Comparison of ENCODE assay signal across 21 cellular contexts in genomic region chr3:288383-288782, GRCh38.
DNase-seq lines count a peak whose midpoint lies in the region; ATAC-seq, FAIRE-seq and TF ChIP-seq lines count a peak whose summit lies in the region.
"Had no signal": no experiment of that assay in that cellular context is flagged by ENCODE, and none has a peak within 500 bp of the region (broad histone marks: within the 10 kb centered on the region; RNA-seq: fewer than 3 reads in every experiment).

No MANE protein-coding gene starts in this region.

- H2BK20ac ChIP-seq in H1 (ENCODE audit: low read length): no peak overlapping the region

- H3K4me2 ChIP-seq in SK-N-SH (no peak overlapping the region), H1 (ENCODE audit: insufficient read depth in 1 of 2, low read depth in 2 of 2, low read length in 2 of 2) (no peak overlapping the region), mesendoderm (ENCODE audit: low read length) (no peak overlapping the region)
- H3K4me2 ChIP-seq: A549; BLaER1 treated with 17β-estradiol and CSF1 and Interleukin-3, amounts not matched to agents 10 nM and 100 nM had no signal

- POLR2A ChIA-PET in SK-N-SH (lab: Yijun Ruan, JAX) (no interaction called here), H1 (lab: Charles Lee; ENCODE audit: partially characterized antibody) (no interaction called here)

- H3K4ac ChIP-seq in H1 (replicated peaks; ENCODE audit: insufficient read length, low read depth, low read length) (no peak overlapping the region), mesendoderm (ENCODE audit: low read depth, low read length) (no peak overlapping the region)

- H3K4me3 ChIP-seq in SK-N-SH (ENCODE audit: low read depth in 2 of 2, low read length in 1 of 2): no peak overlapping the region
- no peak overlapping the region for H3K4me3 ChIP-seq in H1 (ENCODE audit: extremely low read depth in 1 of 4, insufficient read depth in 2 of 4, low read depth in 3 of 4, low read length in 4 of 4)
- H3K4me3 ChIP-seq in mesendoderm (ENCODE audit: low read length): no peak overlapping the region
- H3K4me3 ChIP-seq: A549; BLaER1 treated with 17β-estradiol and CSF1 and Interleukin-3, amounts not matched to agents 10 nM and 100 nM had no signal

- TF ChIP-seq RAD21 in SK-N-SH (IDR thresholded peaks at IDR 0.05; ENCODE audit: low read length) (no peak), H1 (IDR thresholded peaks at IDR 0.05 in 1 of 2, conservative IDR thresholded peaks at IDR 0.05 in 1 of 2; ENCODE audit: low read depth in 2 of 2, low read length in 2 of 2) (no peak)

- H3K9me2 ChIP-seq in SK-N-SH: no peaks in the 10 kb centered on the region

- no peak overlapping the region for H2BK120ac ChIP-seq in H1 (replicated peaks; ENCODE audit: low read depth, low read length)
- H2BK120ac ChIP-seq in mesendoderm (ENCODE audit: low read depth, low read length): no peak overlapping the region

- H4K20me1 ChIP-seq in SK-N-SH (ENCODE audit: insufficient read depth): no peaks in the 10 kb centered on the region
- H4K20me1 ChIP-seq in H1 (replicated peaks in 1 of 2; ENCODE audit: control insufficient read depth in 1 of 2, insufficient read depth in 2 of 2, low read length in 2 of 2): no peaks in the 10 kb centered on the region
- H4K20me1 ChIP-seq: BLaER1 treated with 17β-estradiol and CSF1 and Interleukin-3, amounts not matched to agents 10 nM and 100 nM had no signal

- no peak for TF ChIP-seq CTCF in SK-N-SH (IDR thresholded peaks at IDR 0.05)
- TF ChIP-seq CTCF in H1 (IDR thresholded peaks at IDR 0.05; ENCODE audit: control extremely low read depth in 1 of 3, insufficient read depth in 1 of 3, low read depth in 1 of 3, low read length in 3 of 3): no peak

- no peak overlapping the region for H2BK5ac ChIP-seq in H1 (ENCODE audit: low read depth, low read length)
- H2BK5ac ChIP-seq in mesendoderm (ENCODE audit: low read length): no peak overlapping the region

- H3K9ac ChIP-seq in SK-N-SH (no peak overlapping the region), H1 (replicated peaks in 1 of 4; ENCODE audit: extremely low read depth in 1 of 4, low read depth in 3 of 4, low read length in 3 of 4) (no peak overlapping the region), mesendoderm (ENCODE audit: low read length) (no peak overlapping the region)
- H3K9ac ChIP-seq: BLaER1 treated with 17β-estradiol and CSF1 and Interleukin-3, amounts not matched to agents 10 nM and 100 nM had no signal

- H2BK12ac ChIP-seq in H1 (ENCODE audit: low read depth, low read length): no peak overlapping the region

- no peak for ATAC-seq in SK-N-SH treated with all-trans-retinoic acid at 6 μM for 48 hours
- ATAC-seq in HG03280 (IDR thresholded peaks at IDR 0.05; ENCODE audit: unreplicated experiment): no peak
- ATAC-seq: A549; CD8-positive, alpha-beta T cell had no signal

- H3K79me1 ChIP-seq in H1 (ENCODE audit: low read depth, low read length): no peaks in the 10 kb centered on the region
- H3K79me1 ChIP-seq in mesendoderm (ENCODE audit: low read length): no peaks in the 10 kb centered on the region

- no peak overlapping the region for H3K27ac ChIP-seq in SK-N-SH (ENCODE audit: low read depth in 2 of 2, low read length in 1 of 2)
- no peak overlapping the region for H3K27ac ChIP-seq in H1 (ENCODE audit: low read depth, low read length)
- no peak overlapping the region for H3K27ac ChIP-seq in mesendoderm (ENCODE audit: low read depth, low read length)
- H3K27ac ChIP-seq: 22Rv1; A549; BLaER1 treated with 17β-estradiol and CSF1 and Interleukin-3, amounts not matched to agents 10 nM and 100 nM; C4-2B had no signal

- H4K5ac ChIP-seq in H1 (ENCODE audit: insufficient read length, low read depth, low read length): no peak overlapping the region
- no peak overlapping the region for H4K5ac ChIP-seq in mesendoderm (ENCODE audit: low read length)

- no peak for TF ChIP-seq POLR2A in H1 (IDR thresholded peaks at IDR 0.05; ENCODE audit: control extremely low read depth in 1 of 2, low read depth in 2 of 2, low read length in 2 of 2)

- H3K36me3 ChIP-seq in SK-N-SH (replicated peaks in 1 of 2; ENCODE audit: control insufficient read depth in 1 of 2, insufficient read depth in 2 of 2, low read length in 1 of 2) (no peaks in the 10 kb centered on the region), H1 (ENCODE audit: control insufficient read depth in 2 of 4, insufficient read depth in 4 of 4, low read length in 3 of 4) (no peaks in the 10 kb centered on the region), mesendoderm (ENCODE audit: control insufficient read depth, insufficient read depth, low read length) (no peaks in the 10 kb centered on the region)
- H3K36me3 ChIP-seq: BLaER1 treated with 17β-estradiol and CSF1 and Interleukin-3, amounts not matched to agents 10 nM and 100 nM had no signal

- H3K79me2 ChIP-seq in SK-N-SH (ENCODE audit: insufficient read depth) (no peaks in the 10 kb centered on the region), H1 (ENCODE audit: control insufficient read depth in 1 of 2, insufficient read depth in 2 of 2, low read length in 2 of 2) (no peaks in the 10 kb centered on the region), mesendoderm (ENCODE audit: control insufficient read depth, insufficient read depth, low read length) (no peaks in the 10 kb centered on the region)

- no peak overlapping the region for H2AFZ ChIP-seq in SK-N-SH (ENCODE audit: low read depth)
- H2AFZ ChIP-seq in H1 (ENCODE audit: low read length): peak overlapping the region; percentile 44; the same call in 1 of the 2 replicates

- FAIRE-seq in H1 (lab: Jason Lieb, UNC): no peak
- FAIRE-seq: A549, D721Med, G401.6 had no signal

- CTCF ChIA-PET in SK-N-SH (lab: Yijun Ruan, JAX): no interaction called here
- CTCF ChIA-PET in H1 (lab: Charles Lee; ENCODE audit: partially characterized antibody): no interaction called here

- H2BK15ac ChIP-seq in H1 (ENCODE audit: low read length): no peak overlapping the region
- H2BK15ac ChIP-seq in mesendoderm (replicated peaks; ENCODE audit: low read depth): no peak overlapping the region

- H3K4me1 ChIP-seq in SK-N-SH (ENCODE audit: control insufficient read depth in 1 of 2, insufficient read depth in 2 of 2, low read depth in 1 of 2, low read length in 1 of 2) (peaks cover 0 to 11% of the 10 kb centered on the region in 2 experiments; a peak in 2 of 4 replicates), H1 (replicated peaks in 1 of 4; ENCODE audit: control insufficient read depth in 3 of 4, insufficient read depth in 4 of 4, low read length in 3 of 4) (no peaks in the 10 kb centered on the region), mesendoderm (ENCODE audit: control insufficient read depth, low read depth, low read length) (no peaks in the 10 kb centered on the region)
- H3K4me1 ChIP-seq: A549, Caco-2 had no signal

- H4K8ac ChIP-seq in H1 (ENCODE audit: extremely low read depth, insufficient read depth, low read length) (no peak overlapping the region), mesendoderm (ENCODE audit: low read depth, low read length) (no peak overlapping the region)

- no peaks in the 10 kb centered on the region for H3K23me2 ChIP-seq in H1 (ENCODE audit: low read depth, low read length)

- H3K27me3 ChIP-seq in SK-N-SH (ENCODE audit: insufficient read depth) (no peaks in the 10 kb centered on the region), H1 (replicated peaks in 1 of 4; ENCODE audit: control insufficient read depth in 3 of 4, extremely low read depth in 1 of 4, insufficient read depth in 3 of 4, low read length in 3 of 4) (no peaks in the 10 kb centered on the region), mesendoderm (ENCODE audit: insufficient read depth, low read length, poor library complexity) (no peaks in the 10 kb centered on the region)
- H3K27me3 ChIP-seq: BLaER1 treated with 17β-estradiol and CSF1 and Interleukin-3, amounts not matched to agents 10 nM and 100 nM had no signal

- DNase-seq in SK-N-SH (peak; percentile 35), NCI-H69 (lab: John Stamatoyannopoulos, UW) (peak; percentile 33), H1 (ENCODE audit: low read depth in 1 of 2, low spot score in 2 of 2) (no peak), mesendoderm (peak; percentile 75), hippocampal formation (lab: John Stamatoyannopoulos, UW) (no peak)
- no peak for DNase-seq in effector CD4-positive, alpha-beta T cell
- DNase-seq: AML-193; Caco-2; Calu3; CD4-positive, alpha-beta T cell; CD8-positive, alpha-beta T cell; DMS79 treated with DMSO at 0.1 percent for 48 hours; GF-D8 had no signal

- H3K14ac ChIP-seq in H1 (ENCODE audit: insufficient read length): no peak overlapping the region

- H3K9me3 ChIP-seq in SK-N-SH (no peaks in the 10 kb centered on the region), H1 (ENCODE audit: insufficient read depth in 2 of 2, low read depth in 1 of 2, low read length in 1 of 2) (no peaks in the 10 kb centered on the region)
- H3K9me3 ChIP-seq: A549, Caco-2 had no signal

- H4K91ac ChIP-seq in H1 (replicated peaks; ENCODE audit: insufficient read length, low read length): no peak overlapping the region

- no peak overlapping the region for H2AK5ac ChIP-seq in H1 (ENCODE audit: low read depth, low read length)
- no peak overlapping the region for H2AK5ac ChIP-seq in mesendoderm (ENCODE audit: low read length)

- H3K56ac ChIP-seq in H1 (replicated peaks; ENCODE audit: insufficient read length, low read depth, low read length): no peak overlapping the region
- no peak overlapping the region for H3K56ac ChIP-seq in mesendoderm (ENCODE audit: low read length)

- TF ChIP-seq EP300 in SK-N-SH (IDR thresholded peaks at IDR 0.05; ENCODE audit: borderline replicate concordance in 1 of 2, low read depth in 1 of 2, low read length in 1 of 2) (peak in 1 of 2 experiments; percentile 34; a peak in 1 of 4 replicates), H1 (IDR thresholded peaks at IDR 0.05; ENCODE audit: borderline replicate concordance in 1 of 2, low read depth in 2 of 2, low read length in 2 of 2) (no peak)

- no peak overlapping the region for H3K18ac ChIP-seq in H1 (ENCODE audit: extremely low read depth, low read length)
- no peak overlapping the region for H3K18ac ChIP-seq in mesendoderm (ENCODE audit: low read length)

- H3K23ac ChIP-seq in H1 (ENCODE audit: insufficient read length) (no peak overlapping the region), mesendoderm (ENCODE audit: low read length) (no peak overlapping the region)

- H3F3A ChIP-seq in SK-N-SH (replicated peaks; ENCODE audit: insufficient read depth): no peaks in the 10 kb centered on the region

- 51% methylated on average over 4 of the region's 4 CpGs for WGBS in SK-N-SH (ENCODE audit: low lambda C conversion rate)
- 75% methylated on average over 4 of the region's 4 CpGs; no CpG with 5 or more reads in 1 of the 2 experiments for WGBS in H1 (ENCODE audit: extremely low coverage in 1 of 2, insufficient coverage in 1 of 2, insufficient read length in 1 of 2, insufficient replicate concordance in 2 of 2, low coverage in 1 of 2, low lambda C conversion rate in 2 of 2, missing lambda C conversion rate in 1 of 2), 2 experiments
- no CpG with 5 or more reads among the region's 4 CpGs for WGBS in mesendoderm (ENCODE audit: extremely low coverage, insufficient coverage, low lambda C conversion rate)

TF ChIP-seq in SK-N-SH, 30 proteins besides CTCF, POLR2A, EP300 and RAD21 (continues in another document):
- TF ChIP-seq MXI1 (IDR thresholded peaks at IDR 0.05; ENCODE audit: low read depth, low read length): no peak

TF ChIP-seq in SK-N-SH treated with all-trans-retinoic acid at 6 μM for 48 hours, 23 proteins besides CTCF, POLR2A, EP300 and RAD21 (continues in another document):
- no peak for TF ChIP-seq ZNF565 (CRISPR knock-in tag; conservative IDR thresholded peaks at IDR 0.05; ENCODE audit: low read depth)

Comparison
In these comparisons a context has a peak if more than half of its experiments do, and no peak if none do; other contexts are left out.
1. DNase-seq: peak in SK-N-SH (single experiment), NCI-H69 (single experiment) and mesendoderm (single experiment); none in H1 (0 of 2), effector CD4-positive, alpha-beta T cell (single experiment) and hippocampal formation (0 of 2).